Comparison of ENCODE assay signal across 8 cellular contexts in genomic region chr9:134390947-134391318, GRCh38.
DNase-seq lines count a peak whose midpoint lies in the region; ATAC-seq and TF ChIP-seq lines count a peak whose summit lies in the region.

No MANE protein-coding gene starts in this region.

- peaks cover 45% of the 10 kb centered on the region for H3K4me1 Mint-ChIP-seq in osteocyte (ENCODE audit: unreplicated experiment)

- TF ChIP-seq CTCF in osteocyte (IDR thresholded peaks at IDR 0.05) = no peak

- no peaks in the 10 kb centered on the region for H3K27me3 Mint-ChIP-seq in osteocyte (ENCODE audit: unreplicated experiment)

- peak overlapping the region; percentile 47 for H3K27ac Mint-ChIP-seq in osteocyte (ENCODE audit: unreplicated experiment)

- peak overlapping the region; percentile 82 for H3K27ac ChIP-seq in KOPT-K1 (ENCODE audit: low read depth, low read length, poor library complexity, severe bottlenecking)

- no peaks in the 10 kb centered on the region for H3K9me3 ChIP-seq in KOPT-K1 (ENCODE audit: insufficient read depth, low read length, poor library complexity, severe bottlenecking)

- ATAC-seq in GM18867 (IDR thresholded peaks at IDR 0.05; ENCODE audit: unreplicated experiment) = peak; percentile 29
- ATAC-seq in GM21619 (IDR thresholded peaks at IDR 0.05; ENCODE audit: unreplicated experiment) = peak; percentile 20

- H3K36me3 Mint-ChIP-seq in osteocyte (ENCODE audit: unreplicated experiment) = no peaks in the 10 kb centered on the region

- H3K9me3 Mint-ChIP-seq in osteocyte (ENCODE audit: unreplicated experiment) = no peaks in the 10 kb centered on the region

- DNase-seq in osteocyte (ENCODE audit: extremely low spot score, unreplicated experiment) = no peak
- DNase-seq in GF-D8 (lab: John Stamatoyannopoulos, UW) = no peak
- DNase-seq in NCI-H187 (lab: John Stamatoyannopoulos, UW) = no peak
- no peak for DNase-seq in stimulated activated CD4-positive, alpha-beta T cell treated with anti-CD3 and anti-CD28 coated beads, Interleukin-1b, Interleukin-23, amount 100 ng/mL, for 48 hours
- DNase-seq in OCI-M2 (lab: John Stamatoyannopoulos, UW; ENCODE audit: unreplicated experiment) = no peak

- no peak overlapping the region for H3K4me3 Mint-ChIP-seq in osteocyte (ENCODE audit: unreplicated experiment)

- no peaks in the 10 kb centered on the region for H3K36me3 ChIP-seq in KOPT-K1 (ENCODE audit: insufficient read depth, low read length)
